ENCODE assay signal across 12 cellular contexts in genomic region chr13:80336335-80336734, GRCh38. TPM values are rescaled to one million over a fixed set of nuclear protein-coding genes. Genes with fewer than 3 reads are reported as not detected.
A peak's percentile ranks its signal among the peaks of the same experiment; 100 is the strongest.
DNase-seq lines count a peak whose midpoint lies in the region; ATAC-seq and TF ChIP-seq lines count a peak whose summit lies in the region.
"Had no signal": no experiment of that assay in that cellular context is flagged by ENCODE, and none has a peak within 500 bp of the region (broad histone marks: within the 10 kb centered on the region; RNA-seq: fewer than 3 reads in every experiment).

No MANE protein-coding gene starts in this region.

- H3K79me2 ChIP-seq in SK-N-SH (ENCODE audit: insufficient read depth) = peaks cover 92% of the 10 kb centered on the region

- intact Hi-C loops in dorsolateral prefrontal cortex (cut with DNase I) = loop anchor here (5.0 to 10.0 kb wide), 2 partner anchors 324 to 432 kb away; no protein-coding TSS in a partner anchor

- H3K4me1 ChIP-seq in SK-N-SH (ENCODE audit: control insufficient read depth in 1 of 2, insufficient read depth in 2 of 2, low read depth in 1 of 2, low read length in 1 of 2) (peaks cover 8 to 11% of the 10 kb centered on the region in 2 experiments; a peak in 3 of 4 replicates), mesodermal cell (ENCODE audit: control insufficient read depth, insufficient read depth, low read length, poor library complexity, severe bottlenecking) (peaks cover 3% of the 10 kb centered on the region), urinary bladder (ENCODE audit: insufficient read depth) (no peaks in the 10 kb centered on the region)

- peaks cover 79% of the 10 kb centered on the region for H4K20me1 ChIP-seq in SK-N-SH (ENCODE audit: insufficient read depth)

- H3K27ac ChIP-seq in SK-N-SH (ENCODE audit: low read depth in 2 of 2, low read length in 1 of 2) (peak overlapping the region; percentile 30 to 100; a peak in 3 of 4 replicates), dorsolateral prefrontal cortex (peak overlapping the region in 51 of 59 donors; percentile 35 to 100 (median 97)), mesodermal cell (ENCODE audit: low read depth, low read length, severe bottlenecking) (peak overlapping the region; percentile 99), urinary bladder (ENCODE audit: low read depth) (no peak overlapping the region)

- H3K4me2 ChIP-seq in SK-N-SH = peak overlapping the region; percentile 93

- no peak for TF ChIP-seq EP300 in SK-N-SH (IDR thresholded peaks at IDR 0.05; ENCODE audit: borderline replicate concordance in 1 of 2, low read depth in 1 of 2, low read length in 1 of 2)

- H3K36me3 ChIP-seq in SK-N-SH (replicated peaks in 1 of 2; ENCODE audit: control insufficient read depth in 1 of 2, insufficient read depth in 2 of 2, low read length in 1 of 2) (peaks cover 55 to 65% of the 10 kb centered on the region in 2 experiments), mesodermal cell (ENCODE audit: control insufficient read depth, insufficient read depth, low read length) (peaks cover 77% of the 10 kb centered on the region), urinary bladder (ENCODE audit: insufficient read depth) (no peaks in the 10 kb centered on the region)

- no peak for TF ChIP-seq RAD21 in SK-N-SH (IDR thresholded peaks at IDR 0.05; ENCODE audit: low read length)

- H3K9me2 ChIP-seq in SK-N-SH = no peaks in the 10 kb centered on the region

- H3F3A ChIP-seq in SK-N-SH (replicated peaks; ENCODE audit: insufficient read depth) = peaks cover 37% of the 10 kb centered on the region

- POLR2A ChIA-PET in SK-N-SH (lab: Yijun Ruan, JAX) = no interaction called here

- WGBS in SK-N-SH (ENCODE audit: low lambda C conversion rate) = 38% methylated on average over 2 of the region's 2 CpGs
- WGBS in mesodermal cell (ENCODE audit: insufficient coverage in 2 of 2), 2 experiments = 60% methylated on average over 1 of the region's 2 CpGs; no CpG with 5 or more reads in 1 of the 2 experiments
- 31% methylated on average over 2 of the region's 2 CpGs for WGBS in urinary bladder

- DNase-seq in SK-N-SH (no peak), dorsolateral prefrontal cortex (no peak), midbrain (lab: John Stamatoyannopoulos, UW) (no peak), activated gamma-delta T cell treated with Interleukin-2 at 50 U/mL for 16 hours (no peak)
- no peak for DNase-seq in stimulated activated CD4-positive, alpha-beta T cell treated with anti-CD3 and anti-CD28 coated beads, Interleukin-4, amount 100 ng/mL, for 1 hour
- DNase-seq: activated CD4-positive, CD25-positive, alpha-beta regulatory T cell treated with anti-CD3 and anti-CD28 coated beads, Interleukin-2, amount 50 U/mL, for 72 hours; activated naive CD4-positive, alpha-beta T cell treated with Interleukin-2 at 50 U/mL for 16 hours; MG63 had no signal

- no peak for ATAC-seq in SK-N-SH treated with all-trans-retinoic acid at 6 μM for 48 hours
- ATAC-seq: natural killer cell treated with Interleukin-12 subunit alpha and Interleukin-12 subunit beta and Interleukin-15 and Interleukin-18, amount 100 ng/mL, for 72 hours had no signal

- peak overlapping the region; percentile 95; the same call in 1 of the 2 replicates for H3K9ac ChIP-seq in SK-N-SH

- CTCF ChIA-PET in SK-N-SH (lab: Yijun Ruan, JAX) = interaction anchor here (1.8 kb wide), 1 partner anchor 658 kb away, joined by 10 read pairs; no protein-coding TSS in a partner anchor

- no peak overlapping the region for H2AFZ ChIP-seq in SK-N-SH (ENCODE audit: low read depth)

- H3K4me3 ChIP-seq in SK-N-SH (ENCODE audit: low read depth in 2 of 2, low read length in 1 of 2) = peak overlapping the region; percentile 76 to 99
- H3K4me3 ChIP-seq in dorsolateral prefrontal cortex = peak overlapping the region; percentile 16 to 99 (median 91)
- peak overlapping the region; percentile 100 for H3K4me3 ChIP-seq in mesodermal cell (ENCODE audit: extremely low read depth, insufficient read depth, low read length, poor library complexity, severe bottlenecking)
- peak overlapping the region; percentile 35 for H3K4me3 ChIP-seq in urinary bladder (ENCODE audit: low read depth, low read length)
- H3K4me3 ChIP-seq: MG63 had no signal

- TF ChIP-seq CTCF in SK-N-SH (IDR thresholded peaks at IDR 0.05) (no peak), dorsolateral prefrontal cortex (IDR thresholded peaks at IDR 0.05 in 54 of 56, conservative IDR thresholded peaks at IDR 0.05 in 2 of 56; ENCODE audit: low read depth in 1 of 56, partially characterized antibody in 56 of 56) (no peak)

- H3K27me3 ChIP-seq in SK-N-SH (ENCODE audit: insufficient read depth) (no peaks in the 10 kb centered on the region), dorsolateral prefrontal cortex (no peaks in the 10 kb centered on the region)
- H3K27me3 ChIP-seq: MG63 had no signal

- H3K9me3 ChIP-seq in SK-N-SH (no peaks in the 10 kb centered on the region), mesodermal cell (ENCODE audit: control insufficient read depth, low read length) (no peaks in the 10 kb centered on the region)
- H3K9me3 ChIP-seq: MG63 had no signal

TF ChIP-seq in SK-N-SH, 30 proteins besides CTCF, POLR2A, EP300 and RAD21:
- TF ChIP-seq CHD2 (IDR thresholded peaks at IDR 0.05; ENCODE audit: low read length, partially characterized antibody) (no peak), GABPA (IDR thresholded peaks at IDR 0.05; ENCODE audit: low read depth) (no peak)

TF ChIP-seq in SK-N-SH treated with all-trans-retinoic acid at 6 μM for 48 hours, 23 proteins besides CTCF, POLR2A, EP300 and RAD21:
- TF ChIP-seq OSR1 (CRISPR knock-in tag; IDR thresholded peaks at IDR 0.05) (no peak), PPARA (CRISPR knock-in tag; IDR thresholded peaks at IDR 0.05; ENCODE audit: borderline replicate concordance) (no peak), CREB5 (CRISPR knock-in tag; IDR thresholded peaks at IDR 0.05; ENCODE audit: low read depth) (no peak), ISL1 (CRISPR knock-in tag; IDR thresholded peaks at IDR 0.05) (no peak), TOX (CRISPR knock-in tag; IDR thresholded peaks at IDR 0.05; ENCODE audit: borderline replicate concordance) (no peak), ZNF565 (CRISPR knock-in tag; conservative IDR thresholded peaks at IDR 0.05; ENCODE audit: low read depth) (no peak)

RNA-seq across cellular contexts. Expression of gene SPRY2, which starts 4.6 kb away (rescaled TPM):
- polyA plus RNA-seq in SK-N-SH (2012; rRNA removed) (115 and 122 TPM in 2 replicates), urinary bladder (54.5 TPM)
- 117 and 141 TPM in 2 replicates for polyA plus RNA-seq in SK-N-SH (2012; cell fraction: cytosol; rRNA removed)
- 55.4 and 69.3 TPM in 2 replicates for polyA plus RNA-seq in SK-N-SH (2012; cell fraction: nucleus; rRNA removed)
- total RNA-seq in dorsolateral prefrontal cortex (10 to 100 TPM; 32.1 to 76.2 (median 48.1) TPM), urinary bladder (34.9 TPM)
- polyA plus RNA-seq in mesodermal cell (2013, experiment 1 of 2) = 118 TPM
- 99.3 TPM for polyA plus RNA-seq in mesodermal cell (2013, experiment 2 of 2)

Comparison
In these comparisons a context has a peak if more than half of its experiments do, and no peak if none do; other contexts are left out.
1. H3K4me3 ChIP-seq: peak in every context shown above with its lines; median percentile 100 in mesodermal cell; 91 in dorsolateral prefrontal cortex; 88 in SK-N-SH; 35 in urinary bladder.